In genomic region chr9:85943757-85944430, GRCh38 we compare ENCODE assay signal across 23 cellular contexts. TPM values are rescaled to one million over a fixed set of nuclear protein-coding genes. Genes with fewer than 3 reads are reported as not detected.
A peak's percentile ranks its signal among the peaks of the same experiment; 100 is the strongest.
DNase-seq lines count a peak whose midpoint lies in the region; ATAC-seq and TF ChIP-seq lines count a peak whose summit lies in the region.
"Had no signal": no experiment of that assay in that cellular context is flagged by ENCODE, and none has a peak within 500 bp of the region (broad histone marks: within the 10 kb centered on the region; RNA-seq: fewer than 3 reads in every experiment).

No MANE protein-coding gene starts in this region.

- TF ChIP-seq POLR2A in gastrocnemius medialis (IDR thresholded peaks at IDR 0.05): no peak

- H2AFZ ChIP-seq in GM23248: no peak overlapping the region
- H2AFZ ChIP-seq in PC-3 (ENCODE audit: low read length): no peak overlapping the region

- ATAC-seq in PC-3 (no peak), gastrocnemius medialis (no peak), esophagus mucosa (no peak)
- ATAC-seq: natural killer cell, SK-N-SH treated with all-trans-retinoic acid at 6 μM for 48 hours had no signal

- H3K4me1 Mint-ChIP-seq in endodermal cell: peaks cover 31% of the 10 kb centered on the region

- H3K9ac ChIP-seq in GM23248: 0 out of 2 replicates have a peak overlapping the region, but pooled peaks have one; percentile 92
- H3K9ac ChIP-seq in PC-3 (ENCODE audit: low read length): no peak overlapping the region
- no peak overlapping the region for H3K9ac ChIP-seq in endodermal cell (ENCODE audit: extremely low read depth, low read length, poor library complexity, severe bottlenecking)

- H3K9me3 ChIP-seq in GM23248 (ENCODE audit: low read depth) (no peaks in the 10 kb centered on the region), PC-3 (ENCODE audit: low read length) (no peaks in the 10 kb centered on the region), endodermal cell (ENCODE audit: control insufficient read depth, low read length) (peaks cover 6% of the 10 kb centered on the region), gastrocnemius medialis (no peaks in the 10 kb centered on the region)
- H3K9me3 ChIP-seq: adrenal gland had no signal

- BruUV-seq in PC-3 (replicated peaks; lab: Mats Ljungman, UMichigan): no TSS peak

- intact Hi-C loops in PC-3 (cut with micrococcal nuclease) (loop anchor here (5.0 kb wide), 2 partner anchors 137 to 408 kb away; partner anchors contain the start of gene TUT7), gastrocnemius medialis (cut with DNase I; ENCODE audit: low total_unique reads) (loop anchor here (5.0 to 10.0 kb wide), 4 partner anchors 137 to 1969 kb away; partner anchors contain the start of genes CTSL and TUT7)

- no peak overlapping the region for H3K4me3 Mint-ChIP-seq in endodermal cell
- H3K4me3 Mint-ChIP-seq: CD14-positive monocyte, natural killer cell had no signal

- H3K4me2 ChIP-seq in GM23248 (ENCODE audit: unreplicated experiment) (peak overlapping the region; percentile 96), PC-3 (ENCODE audit: low read length) (peak overlapping the region; percentile 87)

- no peaks in the 10 kb centered on the region for H4K20me1 ChIP-seq in GM23248 (ENCODE audit: insufficient read depth)
- no peaks in the 10 kb centered on the region for H4K20me1 ChIP-seq in PC-3 (ENCODE audit: low read length)

- DNase-seq in GM23248 (no peak), PC-3 (no peak), endodermal cell (no peak), gastrocnemius medialis (no peak), substantia nigra (lab: John Stamatoyannopoulos, UW) (no peak)
- DNase-seq in activated effector memory CD4-positive, alpha-beta T cell treated with anti-CD3 and anti-CD28 coated beads, Interleukin-2, amount 50 U/mL, for 16 hours: no peak
- DNase-seq: activated CD4-positive, alpha-beta T cell treated with anti-CD3 and anti-CD28 coated beads for 48 hours; activated gamma-delta T cell treated with Interleukin-2 at 50 U/mL for 16 hours; activated T-cell treated with anti-CD3 and anti-CD28 coated beads, Interleukin-2, amount 50 U/mL, for 1 hour; adrenal gland; brain microvascular endothelial cell; head of caudate nucleus; IMR-90; midbrain; natural killer cell; NCI-H1105 treated with DMSO at 0.1 percent for 48 hours; NCI-H748 treated with DMSO at 0.1 percent for 48 hours; retina; stimulated activated CD4-positive, alpha-beta T cell treated with anti-CD3 and anti-CD28 coated beads, Interleukin-2, amount 100 ng/mL, for 48 hours had no signal

- H3F3A ChIP-seq in GM23248 (ENCODE audit: insufficient read depth) (no peaks in the 10 kb centered on the region), PC-3 (ENCODE audit: low read length, unreplicated experiment) (no peaks in the 10 kb centered on the region)

- H3K4me1 ChIP-seq in GM23248 (ENCODE audit: insufficient read depth): peaks cover 18% of the 10 kb centered on the region
- peaks cover 21% of the 10 kb centered on the region for H3K4me1 ChIP-seq in PC-3 (ENCODE audit: insufficient read depth, low read length)
- H3K4me1 ChIP-seq in endodermal cell (ENCODE audit: control insufficient read depth, insufficient read depth, low read length): peaks cover 6% of the 10 kb centered on the region
- peaks cover 51% of the 10 kb centered on the region in 2 donors for H3K4me1 ChIP-seq in gastrocnemius medialis

- H3K27me3 ChIP-seq in GM23248 (replicated peaks; ENCODE audit: insufficient read depth) (no peaks in the 10 kb centered on the region), PC-3 (ENCODE audit: low read length) (no peaks in the 10 kb centered on the region), endodermal cell (ENCODE audit: control insufficient read depth, insufficient read depth, low read length, poor library complexity, severe bottlenecking) (no peaks in the 10 kb centered on the region), gastrocnemius medialis (no peaks in the 10 kb centered on the region)
- H3K27me3 ChIP-seq: adrenal gland, brain microvascular endothelial cell had no signal

- peaks cover 8% of the 10 kb centered on the region for H3K9me3 Mint-ChIP-seq in endodermal cell
- H3K9me3 Mint-ChIP-seq: natural killer cell had no signal

- H3K79me2 ChIP-seq in GM23248 (ENCODE audit: insufficient read depth): peaks cover 78% of the 10 kb centered on the region
- H3K79me2 ChIP-seq in PC-3 (ENCODE audit: low read length): peaks cover 78% of the 10 kb centered on the region

- WGBS in GM23248 (ENCODE audit: low coverage in 1 of 2, low lambda C conversion rate in 2 of 2, missing lambda C conversion rate in 2 of 2), 2 experiments: 98 to 100% methylated on average over 1 of the region's 1 CpG
- WGBS in endodermal cell (ENCODE audit: insufficient coverage in 1 of 2, insufficient read length in 1 of 2), 2 experiments: 94 to 100% methylated on average over 1 of the region's 1 CpG

- no peak overlapping the region for H3K4me3 ChIP-seq in GM23248
- no peak overlapping the region for H3K4me3 ChIP-seq in PC-3 (ENCODE audit: low read length)
- H3K4me3 ChIP-seq in endodermal cell (ENCODE audit: low read length): peak overlapping the region; percentile 98
- H3K4me3 ChIP-seq in gastrocnemius medialis: no peak overlapping the region
- H3K4me3 ChIP-seq: adrenal gland had no signal

- peaks cover 42% of the 10 kb centered on the region for H3K36me3 ChIP-seq in GM23248 (ENCODE audit: low read depth)
- H3K36me3 ChIP-seq in PC-3 (ENCODE audit: low read depth, low read length): peaks cover 20% of the 10 kb centered on the region
- H3K36me3 ChIP-seq in endodermal cell (ENCODE audit: control insufficient read depth, insufficient read depth, low read length): peaks cover 53% of the 10 kb centered on the region
- peaks cover 0 to 17% of the 10 kb centered on the region in 2 donors for H3K36me3 ChIP-seq in gastrocnemius medialis

- no peaks in the 10 kb centered on the region for H3K9me2 ChIP-seq in GM23248 (ENCODE audit: insufficient read depth)
- no peaks in the 10 kb centered on the region for H3K9me2 ChIP-seq in PC-3 (replicated peaks; ENCODE audit: low read length)

- H3K27me3 Mint-ChIP-seq in endodermal cell (ENCODE audit: insufficient read depth): no peaks in the 10 kb centered on the region

- TF ChIP-seq CTCF in PC-3 (conservative IDR thresholded peaks at IDR 0.05; ENCODE audit: low read depth, low read length): no peak
- TF ChIP-seq CTCF in endodermal cell (conservative IDR thresholded peaks at IDR 0.05): no peak
- TF ChIP-seq CTCF in gastrocnemius medialis (IDR thresholded peaks at IDR 0.05 in 4 of 5, conservative IDR thresholded peaks at IDR 0.05 in 1 of 5): no peak

- H3K27ac Mint-ChIP-seq in endodermal cell: no peak overlapping the region
- H3K27ac Mint-ChIP-seq: CD14-positive monocyte, natural killer cell had no signal

- no peak overlapping the region for H3K27ac ChIP-seq in GM23248
- H3K27ac ChIP-seq in PC-3 (ENCODE audit: low read length): no peak overlapping the region
- H3K27ac ChIP-seq in endodermal cell (ENCODE audit: low read depth, low read length): no peak overlapping the region
- peak overlapping the region in 3 of 4 donors; percentile 39 to 98 (median 96) for H3K27ac ChIP-seq in gastrocnemius medialis
- H3K27ac ChIP-seq in substantia nigra (ENCODE audit: low read depth, low read length, poor library complexity, severe bottlenecking): no peak overlapping the region
- H3K27ac ChIP-seq: brain microvascular endothelial cell, epithelial cell of prostate had no signal

- CTCF ChIA-PET in PC-3 (lab: Charles Lee): no interaction called here

- in situ Hi-C loops in GM23248 (cut with MboI): no loop called here
- in situ Hi-C loops in gastrocnemius medialis (cut with MboI; ENCODE audit: low sequenced_read_pairs in 4 of 4): loop anchor here in 1 of 4 donors (25.0 kb wide), 1 partner anchor 343 kb away; the partner anchor contains the start of gene ISCA1

- H3K36me3 Mint-ChIP-seq in endodermal cell (ENCODE audit: low read depth): peaks cover 20% of the 10 kb centered on the region
- H3K36me3 Mint-ChIP-seq: natural killer cell had no signal

- POLR2A ChIA-PET in PC-3 (lab: Charles Lee; ENCODE audit: unreplicated experiment): no interaction called here

RNA-seq across cellular contexts. Expression of gene NAA35, which starts 2.9 kb away (rescaled TPM):
- total RNA-seq in GM23248 (2014; rRNA removed; shearing (Covaris generic)): 18.5 and 19.7 TPM in 2 replicates
- polyA plus RNA-seq in GM23248 (2016; fragmentation: Nextera tagmentation; extraction: Ambion mirVana): 21.5 and 22.0 TPM in 2 replicates
- total RNA-seq in PC-3 (2014; rRNA removed) (12.2 and 14.6 TPM in 2 replicates), endodermal cell (10 to 100 TPM; 30.3 to 31.4 TPM), gastrocnemius medialis (10 to 100 TPM; 22.7 to 26.9 (median 24.5) TPM), esophagus mucosa (17.3 TPM)
- polyA plus RNA-seq in endodermal cell (2013, experiment 1 of 2): 32.3 TPM
- polyA plus RNA-seq in endodermal cell (2013, experiment 2 of 2): 32.1 TPM

Comparison
In these comparisons a context has a peak if more than half of its experiments do, and no peak if none do; other contexts are left out.
1. H3K27ac ChIP-seq: peak in gastrocnemius medialis (3 of 4); none in GM23248 (single experiment), PC-3 (single experiment), endodermal cell (single experiment) and substantia nigra (single experiment).